ENCODE assay signal across 8 cellular contexts in genomic region chr19:49896863-49897621, GRCh38. TPM values are rescaled to one million over a fixed set of nuclear protein-coding genes. Genes with fewer than 3 reads are reported as not detected.
A peak's percentile ranks its signal among the peaks of the same experiment; 100 is the strongest.
DNase-seq lines count a peak whose midpoint lies in the region; ATAC-seq and TF ChIP-seq lines count a peak whose summit lies in the region.

IL4I1 (minus strand) TSS chr19:49896887; CDS start chr19:49896160, 727 bp downstream.

- ATAC-seq in GM18858 (IDR thresholded peaks at IDR 0.05; ENCODE audit: unreplicated experiment), result peak; percentile 36
- ATAC-seq in HG03097 (IDR thresholded peaks at IDR 0.05; ENCODE audit: low FRiP score, unreplicated experiment), result peak; percentile 61

- DNase-seq in T-helper 22 cell (ENCODE audit: low read depth) (peak; percentile 77), caudate nucleus (lab: John Stamatoyannopoulos, UW) (peak in 1 of 61 donors; percentile 13), nephron progenitor cell (no peak), type B pancreatic cell (ENCODE audit: extremely low spot score, unreplicated experiment) (no peak), cerebellar nuclear complex (lab: John Stamatoyannopoulos, UW) (no peak), cortex of kidney (lab: John Stamatoyannopoulos, UW) (no peak)

- H3K27ac Mint-ChIP-seq in nephron progenitor cell, result peak within 1 kb of the TSS; percentile 91
- H3K27ac Mint-ChIP-seq in type B pancreatic cell, result peak within 1 kb of the TSS; percentile 74

- no peaks in the 10 kb centered on the region for H3K36me3 Mint-ChIP-seq in nephron progenitor cell (ENCODE audit: low read depth)
- H3K36me3 Mint-ChIP-seq in type B pancreatic cell, result no peaks in the 10 kb centered on the region

- H3K27me3 Mint-ChIP-seq in nephron progenitor cell (ENCODE audit: low read depth, poor library complexity) (peaks cover 13% of the 10 kb centered on the region), type B pancreatic cell (peaks cover 9% of the 10 kb centered on the region)

- peak within 1 kb of the TSS; percentile 70 for H3K27ac ChIP-seq in caudate nucleus (ENCODE audit: low read depth, low read length)

- H3K4me1 Mint-ChIP-seq in nephron progenitor cell (peaks cover 35% of the 10 kb centered on the region), type B pancreatic cell (ENCODE audit: unreplicated experiment) (peaks cover 24% of the 10 kb centered on the region)

- peak within 1 kb of the TSS; percentile 61 for H3K4me3 Mint-ChIP-seq in nephron progenitor cell
- no peak within 1 kb of the TSS for H3K4me3 Mint-ChIP-seq in type B pancreatic cell

- TF ChIP-seq CTCF in nephron progenitor cell (IDR thresholded peaks at IDR 0.05) (no peak), type B pancreatic cell (conservative IDR thresholded peaks at IDR 0.05) (no peak)

- H3K9me3 Mint-ChIP-seq in nephron progenitor cell (no peaks in the 10 kb centered on the region), type B pancreatic cell (no peaks in the 10 kb centered on the region)

RNA-seq across cellular contexts. Expression of gene IL4I1, which starts in this region (rescaled TPM):
- 0.58 and 0.74 TPM in 2 replicates for total RNA-seq in type B pancreatic cell (ENCODE audit: low replicate concordance)
